In the genomic region with DNA sequence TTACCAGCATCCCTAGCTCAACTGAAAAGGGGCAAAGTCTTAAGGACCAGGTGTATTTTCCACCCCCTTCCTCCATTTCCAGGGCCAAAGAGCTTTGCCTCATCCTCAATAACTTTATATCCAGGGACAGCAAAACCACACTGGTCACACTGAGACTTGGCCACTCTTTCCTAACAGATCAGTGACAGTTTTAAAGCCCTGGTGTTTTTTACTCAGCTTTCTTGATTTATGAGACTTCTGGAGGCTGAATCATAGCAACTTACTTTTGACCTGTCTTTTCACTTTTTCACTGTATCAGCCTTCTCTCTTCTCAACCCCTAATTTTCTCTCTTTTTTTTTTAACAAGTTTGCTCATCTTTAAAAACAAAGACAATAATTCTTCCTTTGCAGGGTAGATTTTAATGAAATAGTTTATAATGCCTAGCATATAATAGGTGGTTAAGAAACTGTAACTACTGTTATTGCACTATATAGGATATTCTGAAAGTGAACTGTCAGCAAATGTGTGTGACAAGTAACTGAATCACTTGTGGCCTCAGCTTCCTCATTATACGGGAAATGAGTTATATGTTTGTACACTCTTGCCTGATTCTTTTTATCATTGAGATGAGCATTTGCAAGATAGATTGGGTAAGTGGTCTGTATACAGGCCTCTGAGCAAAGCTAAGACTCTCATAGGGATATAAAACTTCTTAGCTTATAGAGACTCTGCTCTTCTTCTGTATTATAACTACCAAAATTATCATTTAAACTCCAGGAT, we compare ENCODE assay signal across 9 cellular contexts. TPM values are rescaled to one million over a fixed set of nuclear protein-coding genes. Genes with fewer than 3 reads are reported as not detected.
DNase-seq lines count a peak whose midpoint lies in the region; ATAC-seq, FAIRE-seq and TF ChIP-seq lines count a peak whose summit lies in the region.
"Had no signal": no experiment of that assay in that cellular context is flagged by ENCODE, and none has a peak within 500 bp of the region (broad histone marks: within the 10 kb centered on the region; RNA-seq: fewer than 3 reads in every experiment).

No MANE protein-coding gene starts in this region.

- intact Hi-C loops in left lung (cut with DNase I) (no loop called here), esophagus muscularis mucosa (cut with DNase I) (no loop called here)

- peak; percentile 41 for FAIRE-seq in GM12891 (lab: Jason Lieb, UNC)

- H3K36me3 ChIP-seq in left lung (no peaks in the 10 kb centered on the region), esophagus muscularis mucosa (no peaks in the 10 kb centered on the region)

- no peaks in the 10 kb centered on the region for H3K36me3 Mint-ChIP-seq in stimulated activated memory B cell treated with anti-CD40 and anti-IgM and Interleukin-4, amounts not matched to agents 10 μg/mL and 1 μg/mL and 100 μg/mL, for 72 hours

- 56% methylated on average over 1 of the region's 1 CpG for WGBS in esophagus muscularis mucosa

- H3K27ac ChIP-seq in left lung (peak overlapping the region in 1 of 2 donors; percentile 75), esophagus muscularis mucosa (replicated peaks in 1 of 4) (no peak overlapping the region)

- DNase-seq in GM12891 (ENCODE audit: insufficient read length, low spot score): no peak
- peak; percentile 78 to 94 for DNase-seq in NOMO-1 (lab: John Stamatoyannopoulos, UW; ENCODE audit: unreplicated experiment in 2 of 2)
- DNase-seq in left lung: no peak
- DNase-seq in NCI-H1930 (lab: John Stamatoyannopoulos, UW): no peak
- DNase-seq in esophagus muscularis mucosa (ENCODE audit: extremely low spot score): no peak

- TF ChIP-seq CTCF in left lung (IDR thresholded peaks at IDR 0.05): no peak
- TF ChIP-seq CTCF in esophagus muscularis mucosa (IDR thresholded peaks at IDR 0.05): no peak

- no peaks in the 10 kb centered on the region for H3K9me3 Mint-ChIP-seq in stimulated activated memory B cell treated with anti-CD40 and anti-IgM and Interleukin-4, amounts not matched to agents 10 μg/mL and 1 μg/mL and 100 μg/mL, for 72 hours

- no peak for TF ChIP-seq EP300 in esophagus muscularis mucosa (IDR thresholded peaks at IDR 0.05)

- ATAC-seq in GM21825 (IDR thresholded peaks at IDR 0.05; ENCODE audit: unreplicated experiment) (peak; percentile 71), left lung (peak; percentile 71), esophagus mucosa (no peak)
- ATAC-seq in stimulated activated memory B cell treated with anti-CD40 and anti-IgM and Interleukin-4, amounts not matched to agents 10 μg/mL and 1 μg/mL and 100 μg/mL, for 72 hours: no peak
- ATAC-seq: Panc1 had no signal

- H3K4me1 ChIP-seq in left lung (peaks cover 0 to 27% of the 10 kb centered on the region in 2 donors), esophagus muscularis mucosa (no peaks in the 10 kb centered on the region)

- TF ChIP-seq POLR2A in GM12891 (IDR thresholded peaks at IDR 0.05; ENCODE audit: low read depth, low read length): no peak
- TF ChIP-seq POLR2A in esophagus muscularis mucosa (IDR thresholded peaks at IDR 0.05; ENCODE audit: low read depth): no peak

- H3K4me1 Mint-ChIP-seq in stimulated activated memory B cell treated with anti-CD40 and anti-IgM and Interleukin-4, amounts not matched to agents 10 μg/mL and 1 μg/mL and 100 μg/mL, for 72 hours: peaks cover 5% of the 10 kb centered on the region

- H3K27me3 ChIP-seq in left lung (no peaks in the 10 kb centered on the region), esophagus muscularis mucosa (no peaks in the 10 kb centered on the region)

- no peak overlapping the region for H3K4me3 ChIP-seq in left lung
- H3K4me3 ChIP-seq in esophagus muscularis mucosa: no peak overlapping the region

- no peaks in the 10 kb centered on the region for H3K9me3 ChIP-seq in left lung
- H3K9me3 ChIP-seq in esophagus muscularis mucosa: no peaks in the 10 kb centered on the region

- H3K27me3 Mint-ChIP-seq in stimulated activated memory B cell treated with anti-CD40 and anti-IgM and Interleukin-4, amounts not matched to agents 10 μg/mL and 1 μg/mL and 100 μg/mL, for 72 hours: peaks cover 22% of the 10 kb centered on the region

- H3K4me3 Mint-ChIP-seq in stimulated activated memory B cell treated with anti-CD40 and anti-IgM and Interleukin-4, amounts not matched to agents 10 μg/mL and 1 μg/mL and 100 μg/mL, for 72 hours: no peak overlapping the region

- H3K27ac Mint-ChIP-seq in stimulated activated memory B cell treated with anti-CD40 and anti-IgM and Interleukin-4, amounts not matched to agents 10 μg/mL and 1 μg/mL and 100 μg/mL, for 72 hours: no peak overlapping the region

TF ChIP-seq in GM12891, 5 proteins besides CTCF, POLR2A, EP300 and RAD21:
- TF ChIP-seq PAX5 (IDR thresholded peaks at IDR 0.05; ENCODE audit: insufficient read depth, low read length, severe bottlenecking): no peak
- TF ChIP-seq SPI1 (IDR thresholded peaks at IDR 0.05; ENCODE audit: low read depth, low read length): no peak
- no peak for TF ChIP-seq POLR2AphosphoS5 (IDR thresholded peaks at IDR 0.05; ENCODE audit: low read depth, low read length)
- TF ChIP-seq POU2F2 (IDR thresholded peaks at IDR 0.05; ENCODE audit: low read depth, low read length): no peak
- no peak for TF ChIP-seq TAF1 (IDR thresholded peaks at IDR 0.05; ENCODE audit: low read depth, low read length)
TF ChIP-seq in GM12891: peak in this region for 0.

RNA-seq across cellular contexts. Expression of gene DYNLT5, which starts 19.7 kb away (rescaled TPM):
- 0.15 TPM for polyA plus RNA-seq in GM12891 (2012; ENCODE audit: low read depth, missing spikeins)
- total RNA-seq in left lung (1 to 10 TPM in 1 of 2 donors, under 1 TPM in 1; 0.73 to 4.3 TPM), esophagus mucosa (not detected), esophagus muscularis mucosa (1 to 10 TPM; 1.2 to 3.1 (median 1.7) TPM)

Comparison
In these comparisons a context has a peak if more than half of its experiments do, and no peak if none do; other contexts are left out.
1. DNase-seq: peak in NOMO-1 (2 of 2); none in GM12891 (single experiment), left lung (0 of 2), NCI-H1930 (0 of 2) and esophagus muscularis mucosa (single experiment).
2. ATAC-seq: peak in GM21825 (single experiment) and left lung (single experiment); none in esophagus mucosa (single experiment) and stimulated activated memory B cell treated with anti-CD40 and anti-IgM and Interleukin-4, amounts not matched to agents 10 μg/mL and 1 μg/mL and 100 μg/mL, for 72 hours (single experiment).